ENCODE assay signal across 14 cellular contexts in genomic region chr16:67210069-67210937, GRCh38.
"Had no signal": no experiment of that assay in that cellular context is flagged by ENCODE, and none has a peak within 500 bp of the region (broad histone marks: within the 10 kb centered on the region; RNA-seq: fewer than 3 reads in every experiment).

No MANE protein-coding gene starts in this region.

- H3K4me3 Mint-ChIP-seq: activated naive CD4-positive, alpha-beta T cell treated with anti-CD3 and anti-CD28 coated beads for 36 hours; activated naive CD8-positive, alpha-beta T cell treated with anti-CD3 and anti-CD28 coated beads, Interleukin-2, amount 50 U/mL, for 24 hours; neural crest cell; T-helper 17 cell had no signal

- H3K27ac Mint-ChIP-seq: activated naive CD4-positive, alpha-beta T cell treated with anti-CD3 and anti-CD28 coated beads for 36 hours; activated naive CD8-positive, alpha-beta T cell treated with anti-CD3 and anti-CD28 coated beads, Interleukin-2, amount 50 U/mL, for 24 hours; activated T-helper 2 cell treated with anti-CD3 and anti-CD28 coated beads, Interferon-gamma antibody, Interleukin-2, Interleukin-4, amounts not matched to agents 10 μg/mL and 5 μg/mL and 100 μg/mL, durations not matched to agents 14 hours and 24 hours and 36 hours; T-helper 17 cell had no signal

- H3K27ac ChIP-seq: breast epithelium, thoracic aorta, upper lobe of right lung had no signal

- H3K4me1 Mint-ChIP-seq: activated naive CD8-positive, alpha-beta T cell treated with anti-CD3 and anti-CD28 coated beads, Interleukin-2, amount 50 U/mL, for 24 hours had no signal

- DNase-seq: activated naive CD4-positive, alpha-beta T cell treated with anti-CD3 and anti-CD28 coated beads for 36 hours; activated naive CD8-positive, alpha-beta T cell treated with anti-CD3 and anti-CD28 coated beads, Interleukin-2, amount 50 U/mL, for 24 hours; aorta; head of caudate nucleus; left cardiac atrium; midbrain; stimulated activated CD4-positive, alpha-beta T cell treated with anti-CD3 and anti-CD28 coated beads, Interleukin-12 subunit alpha, Interleukin-12 subunit beta, amount 100 ng/mL, for 4 hours; stimulated activated CD4-positive, alpha-beta T cell treated with anti-CD3 and anti-CD28 coated beads, Interleukin-2, amount 100 ng/mL, for 24 hours; T-helper 17 cell; upper lobe of right lung had no signal

- H3K27me3 Mint-ChIP-seq: activated naive CD8-positive, alpha-beta T cell treated with anti-CD3 and anti-CD28 coated beads, Interleukin-2, amount 50 U/mL, for 24 hours; T-helper 17 cell had no signal

- H3K9me3 Mint-ChIP-seq: activated naive CD4-positive, alpha-beta T cell treated with anti-CD3 and anti-CD28 coated beads for 36 hours; activated naive CD8-positive, alpha-beta T cell treated with anti-CD3 and anti-CD28 coated beads, Interleukin-2, amount 50 U/mL, for 24 hours; activated T-helper 2 cell treated with anti-CD3 and anti-CD28 coated beads, Interferon-gamma antibody, Interleukin-2, Interleukin-4, amounts not matched to agents 10 μg/mL and 5 μg/mL and 100 μg/mL, durations not matched to agents 14 hours and 24 hours and 36 hours; neural crest cell had no signal
